ENCODE assay signal across 11 cellular contexts in genomic region chr2:102141011-102141914, GRCh38. TPM values are rescaled to one million over a fixed set of nuclear protein-coding genes. Genes with fewer than 3 reads are reported as not detected.
DNase-seq lines count a peak whose midpoint lies in the region; ATAC-seq and TF ChIP-seq lines count a peak whose summit lies in the region.
"Had no signal": no experiment of that assay in that cellular context is flagged by ENCODE, and none has a peak within 500 bp of the region (broad histone marks: within the 10 kb centered on the region; RNA-seq: fewer than 3 reads in every experiment).

No MANE protein-coding gene starts in this region.

- TF ChIP-seq CTCF in type B pancreatic cell (conservative IDR thresholded peaks at IDR 0.05) (no peak), WERI-Rb-1 (IDR thresholded peaks at IDR 0.05; ENCODE audit: low read depth, low read length) (no peak)

- ATAC-seq in HG02852 (IDR thresholded peaks at IDR 0.05; ENCODE audit: unreplicated experiment) (no peak), HG03108 (IDR thresholded peaks at IDR 0.05; ENCODE audit: unreplicated experiment) (no peak)

- H3K27me3 Mint-ChIP-seq in activated naive CD4-positive, alpha-beta T cell treated with anti-CD3 and anti-CD28 coated beads for 36 hours (ENCODE audit: low read depth): peaks cover 34% of the 10 kb centered on the region
- H3K27me3 Mint-ChIP-seq in type B pancreatic cell: no peaks in the 10 kb centered on the region

- CTCF ChIA-PET in activated naive CD4-positive, alpha-beta T cell treated with anti-CD3 and anti-CD28 coated beads for 36 hours (lab: Charles Lee): interaction anchor here (0.8 to 2.7 kb wide), 7 partner anchors 13 to 257 kb away, joined by 3 to 9 read pairs (median 4); no protein-coding TSS in a partner anchor

- H3K27ac Mint-ChIP-seq in activated naive CD4-positive, alpha-beta T cell treated with anti-CD3 and anti-CD28 coated beads for 36 hours: no peak overlapping the region
- H3K27ac Mint-ChIP-seq in type B pancreatic cell: peak overlapping the region; percentile 87

- H3K9me3 ChIP-seq in duodenal mucosa (ENCODE audit: control insufficient read depth in 1 of 2, low read length in 2 of 2) (peaks cover 0 to 10% of the 10 kb centered on the region in 2 donors), mucosa of stomach (ENCODE audit: control insufficient read depth, low read length) (no peaks in the 10 kb centered on the region), WERI-Rb-1 (ENCODE audit: severe bottlenecking) (peaks cover 12% of the 10 kb centered on the region)
- H3K9me3 ChIP-seq: BE2C had no signal

- H3K9ac ChIP-seq in duodenal mucosa (ENCODE audit: low read depth in 1 of 2, low read length in 2 of 2) (peak overlapping the region; percentile 12 to 40), mucosa of stomach (ENCODE audit: low read length) (peak overlapping the region; percentile 82)

- DNase-seq in activated naive CD4-positive, alpha-beta T cell treated with anti-CD3 and anti-CD28 coated beads for 36 hours: no peak
- no peak for DNase-seq in activated naive CD4-positive, alpha-beta T cell treated with anti-CD3 and anti-CD28 coated beads, Interleukin-2, amount 50 U/mL, for 16 hours
- DNase-seq in type B pancreatic cell (ENCODE audit: extremely low spot score, unreplicated experiment) (no peak), WERI-Rb-1 (no peak)
- DNase-seq: BE2C; effector memory CD4-positive, alpha-beta T cell; NCI-H345 had no signal

- peaks cover 9 to 14% of the 10 kb centered on the region in 2 donors for H3K27me3 ChIP-seq in duodenal mucosa (ENCODE audit: control insufficient read depth in 1 of 2, insufficient read depth in 2 of 2, low read length in 2 of 2)
- H3K27me3 ChIP-seq in mucosa of stomach (ENCODE audit: control insufficient read depth, insufficient read depth, low read length): peaks cover 8% of the 10 kb centered on the region
- H3K27me3 ChIP-seq in WERI-Rb-1 (ENCODE audit: insufficient read depth, low read depth, severe bottlenecking): peaks cover 79% of the 10 kb centered on the region

- H3K4me1 Mint-ChIP-seq in activated naive CD4-positive, alpha-beta T cell treated with anti-CD3 and anti-CD28 coated beads for 36 hours (ENCODE audit: low read depth): peaks cover 44% of the 10 kb centered on the region
- H3K4me1 Mint-ChIP-seq in type B pancreatic cell (ENCODE audit: unreplicated experiment): peaks cover 17% of the 10 kb centered on the region

- peak overlapping the region; percentile 78 for H3K27ac ChIP-seq in duodenal mucosa (ENCODE audit: low read depth, low read length)
- H3K27ac ChIP-seq in WERI-Rb-1: no peak overlapping the region

- H3K9me3 Mint-ChIP-seq in activated naive CD4-positive, alpha-beta T cell treated with anti-CD3 and anti-CD28 coated beads for 36 hours: peaks cover 38% of the 10 kb centered on the region
- H3K9me3 Mint-ChIP-seq in type B pancreatic cell: peaks cover 12% of the 10 kb centered on the region

- H3K4me3 ChIP-seq in duodenal mucosa (ENCODE audit: low read depth in 1 of 2, low read length in 2 of 2) (peak overlapping the region in 1 of 2 donors; percentile 65), mucosa of stomach (ENCODE audit: low read length) (no peak overlapping the region), WERI-Rb-1 (ENCODE audit: low read depth, low read length) (no peak overlapping the region)

- intact Hi-C loops in activated naive CD4-positive, alpha-beta T cell treated with anti-CD3 and anti-CD28 coated beads for 36 hours (cut with micrococcal nuclease): loop anchor here (2.0 kb wide), 1 partner anchor 834 kb away; no protein-coding TSS in a partner anchor

- peak overlapping the region; percentile 60 for H3K4me3 Mint-ChIP-seq in activated naive CD4-positive, alpha-beta T cell treated with anti-CD3 and anti-CD28 coated beads for 36 hours
- H3K4me3 Mint-ChIP-seq in type B pancreatic cell: peak overlapping the region; percentile 91

- H3K36me3 ChIP-seq in duodenal mucosa (ENCODE audit: control insufficient read depth in 1 of 2, insufficient read depth in 2 of 2, low read length in 2 of 2) (no peaks in the 10 kb centered on the region), mucosa of stomach (ENCODE audit: control insufficient read depth, insufficient read depth, low read length) (no peaks in the 10 kb centered on the region), WERI-Rb-1 (no peaks in the 10 kb centered on the region)
- H3K36me3 ChIP-seq: BE2C had no signal

- peaks cover 0 to 3% of the 10 kb centered on the region in 2 donors for H3K4me1 ChIP-seq in duodenal mucosa (ENCODE audit: control insufficient read depth in 1 of 2, insufficient read depth in 2 of 2, low read length in 2 of 2)
- H3K4me1 ChIP-seq in mucosa of stomach (ENCODE audit: control insufficient read depth, insufficient read depth, low read length): no peaks in the 10 kb centered on the region
- H3K4me1 ChIP-seq: BE2C had no signal

- peaks cover 26% of the 10 kb centered on the region for H3K36me3 Mint-ChIP-seq in activated naive CD4-positive, alpha-beta T cell treated with anti-CD3 and anti-CD28 coated beads for 36 hours (ENCODE audit: low read depth)
- peaks cover 7% of the 10 kb centered on the region for H3K36me3 Mint-ChIP-seq in type B pancreatic cell

RNA-seq across cellular contexts. Expression of gene IL1R1, which starts 1.3 kb away (rescaled TPM):
- total RNA-seq in activated naive CD4-positive, alpha-beta T cell treated with anti-CD3 and anti-CD28 coated beads for 36 hours: 1 to 10 TPM; 5.7 to 6.7 TPM
- 15.8 and 31.7 TPM in 2 replicates for total RNA-seq in type B pancreatic cell (ENCODE audit: low replicate concordance)

RNA-seq across cellular contexts. Expression of gene IL1RL2, which starts 45.6 kb away (rescaled TPM):
- total RNA-seq in activated naive CD4-positive, alpha-beta T cell treated with anti-CD3 and anti-CD28 coated beads for 36 hours: under 1 TPM; 0.30 to 0.91 TPM
- total RNA-seq in type B pancreatic cell (ENCODE audit: low replicate concordance): 1.0 and 2.0 TPM in 2 replicates
